23 cellular contexts compared by ENCODE assay signal in genomic region chr4:176969011-176969410, GRCh38.
DNase-seq lines count a peak whose midpoint lies in the region; ATAC-seq, FAIRE-seq and TF ChIP-seq lines count a peak whose summit lies in the region.
"Had no signal": no experiment of that assay in that cellular context is flagged by ENCODE, and none has a peak within 500 bp of the region (broad histone marks: within the 10 kb centered on the region; RNA-seq: fewer than 3 reads in every experiment).

No MANE protein-coding gene starts in this region.

- no peak overlapping the region for H3K4ac ChIP-seq in H1 (replicated peaks; ENCODE audit: insufficient read length, low read depth, low read length)

- H3K4me1 ChIP-seq in A549: no peaks in the 10 kb centered on the region
- H3K4me1 ChIP-seq in H1 (replicated peaks in 1 of 4; ENCODE audit: control insufficient read depth in 3 of 4, insufficient read depth in 4 of 4, low read length in 3 of 4): no peaks in the 10 kb centered on the region
- no peaks in the 10 kb centered on the region for H3K4me1 ChIP-seq in BE2C
- H3K4me1 ChIP-seq: BLaER1 treated with 17β-estradiol and CSF1 and Interleukin-3, amounts not matched to agents 10 nM and 100 nM had no signal

- TF ChIP-seq EP300 in A549 (IDR thresholded peaks at IDR 0.05) (no peak), H1 (IDR thresholded peaks at IDR 0.05; ENCODE audit: borderline replicate concordance in 1 of 2, low read depth in 2 of 2, low read length in 2 of 2) (no peak)

- TF ChIP-seq RAD21 in A549 (conservative IDR thresholded peaks at IDR 0.05 in 1 of 2, IDR thresholded peaks at IDR 0.05 in 1 of 2): no peak
- no peak for TF ChIP-seq RAD21 in H1 (IDR thresholded peaks at IDR 0.05 in 1 of 2, conservative IDR thresholded peaks at IDR 0.05 in 1 of 2; ENCODE audit: low read depth in 2 of 2, low read length in 2 of 2)

- no peak overlapping the region for H2AFZ ChIP-seq in H1 (ENCODE audit: low read length)

- H3K27me3 Mint-ChIP-seq in HFFc6 (ENCODE audit: insufficient read depth): 0 out of 2 replicates have a peak, but pooled peaks cover 1% of the 10 kb centered on the region
- H3K27me3 Mint-ChIP-seq: B cell; CD4-positive, alpha-beta T cell; CD8-positive, alpha-beta memory T cell had no signal

- H3K36me3 Mint-ChIP-seq in HFFc6 (ENCODE audit: low read depth): peaks cover 8% of the 10 kb centered on the region
- H3K36me3 Mint-ChIP-seq: CD14-positive monocyte; CD8-positive, alpha-beta memory T cell had no signal

- no peaks in the 10 kb centered on the region for H3K9me3 ChIP-seq in A549
- no peaks in the 10 kb centered on the region for H3K9me3 ChIP-seq in H1 (ENCODE audit: insufficient read depth in 2 of 2, low read depth in 1 of 2, low read length in 1 of 2)
- H3K9me3 ChIP-seq in BE2C: no peaks in the 10 kb centered on the region
- H3K9me3 ChIP-seq: BLaER1 treated with 17β-estradiol and CSF1 and Interleukin-3, amounts not matched to agents 10 nM and 100 nM had no signal

- no peak overlapping the region for H2AK5ac ChIP-seq in H1 (ENCODE audit: low read depth, low read length)

- H3K79me2 ChIP-seq in H1 (ENCODE audit: control insufficient read depth in 1 of 2, insufficient read depth in 2 of 2, low read length in 2 of 2): no peaks in the 10 kb centered on the region

- H3K18ac ChIP-seq in H1 (ENCODE audit: extremely low read depth, low read length): no peak overlapping the region

- H3K27ac ChIP-seq in A549 (no peak overlapping the region), H1 (ENCODE audit: low read depth, low read length) (no peak overlapping the region)
- H3K27ac ChIP-seq: BLaER1 treated with 17β-estradiol and CSF1 and Interleukin-3, amounts not matched to agents 10 nM and 100 nM had no signal

- no peak overlapping the region for H2BK120ac ChIP-seq in H1 (replicated peaks; ENCODE audit: low read depth, low read length)

- H2BK20ac ChIP-seq in H1 (ENCODE audit: low read length): no peak overlapping the region

- WGBS in A549 (ENCODE audit: missing lambda C conversion rate): 74% methylated on average over 2 of the region's 2 CpGs
- WGBS in H1 (ENCODE audit: extremely low coverage in 1 of 2, insufficient coverage in 1 of 2, insufficient read length in 1 of 2, insufficient replicate concordance in 2 of 2, low coverage in 1 of 2, low lambda C conversion rate in 2 of 2, missing lambda C conversion rate in 1 of 2), 2 experiments: 89% methylated on average over 2 of the region's 2 CpGs; no CpG with 5 or more reads in 1 of the 2 experiments

- H4K91ac ChIP-seq in H1 (replicated peaks; ENCODE audit: insufficient read length, low read length): no peak overlapping the region

- no peaks in the 10 kb centered on the region for H3K36me3 ChIP-seq in H1 (ENCODE audit: control insufficient read depth in 2 of 4, insufficient read depth in 4 of 4, low read length in 3 of 4)
- H3K36me3 ChIP-seq in BE2C: no peaks in the 10 kb centered on the region
- H3K36me3 ChIP-seq: BLaER1 treated with 17β-estradiol and CSF1 and Interleukin-3, amounts not matched to agents 10 nM and 100 nM had no signal

- H3K23ac ChIP-seq in H1 (ENCODE audit: insufficient read length): no peak overlapping the region

- H3K4me3 ChIP-seq in A549 (no peak overlapping the region), H1 (ENCODE audit: extremely low read depth in 1 of 4, insufficient read depth in 2 of 4, low read depth in 3 of 4, low read length in 4 of 4) (no peak overlapping the region), BE2C (ENCODE audit: low read depth, low read length) (no peak overlapping the region)
- H3K4me3 ChIP-seq: BLaER1 treated with 17β-estradiol and CSF1 and Interleukin-3, amounts not matched to agents 10 nM and 100 nM; GM12878 had no signal

- H3K9ac ChIP-seq in H1 (replicated peaks in 1 of 4; ENCODE audit: extremely low read depth in 1 of 4, low read depth in 3 of 4, low read length in 3 of 4): no peak overlapping the region
- H3K9ac ChIP-seq: BLaER1 treated with 17β-estradiol and CSF1 and Interleukin-3, amounts not matched to agents 10 nM and 100 nM had no signal

- H3K9me3 Mint-ChIP-seq in HFFc6: no peaks in the 10 kb centered on the region
- H3K9me3 Mint-ChIP-seq: CD4-positive, alpha-beta T cell had no signal

- H3K56ac ChIP-seq in H1 (replicated peaks; ENCODE audit: insufficient read length, low read depth, low read length): no peak overlapping the region

- H3K4me1 Mint-ChIP-seq in HFFc6 (ENCODE audit: low read depth): peaks cover 43% of the 10 kb centered on the region
- H3K4me1 Mint-ChIP-seq: B cell; CD14-positive monocyte; CD8-positive, alpha-beta memory T cell had no signal

- H3K4me2 ChIP-seq in A549 (no peak overlapping the region), H1 (ENCODE audit: insufficient read depth in 1 of 2, low read depth in 2 of 2, low read length in 2 of 2) (no peak overlapping the region)
- H3K4me2 ChIP-seq: BLaER1 treated with 17β-estradiol and CSF1 and Interleukin-3, amounts not matched to agents 10 nM and 100 nM had no signal

- H2BK15ac ChIP-seq in H1 (ENCODE audit: low read length): no peak overlapping the region

- TF ChIP-seq POLR2A in A549 (IDR thresholded peaks at IDR 0.05; ENCODE audit: low read length) (no peak), H1 (IDR thresholded peaks at IDR 0.05; ENCODE audit: control extremely low read depth in 1 of 2, low read depth in 2 of 2, low read length in 2 of 2) (no peak)

- no peak for ATAC-seq in A549
- ATAC-seq in HG03354 (IDR thresholded peaks at IDR 0.05; ENCODE audit: poor library complexity, severe bottlenecking, unreplicated experiment): no peak
- ATAC-seq: GM12878 had no signal

- no peaks in the 10 kb centered on the region for H4K20me1 ChIP-seq in H1 (replicated peaks in 1 of 2; ENCODE audit: control insufficient read depth in 1 of 2, insufficient read depth in 2 of 2, low read length in 2 of 2)
- H4K20me1 ChIP-seq: BLaER1 treated with 17β-estradiol and CSF1 and Interleukin-3, amounts not matched to agents 10 nM and 100 nM had no signal

- no peaks in the 10 kb centered on the region for H3K79me1 ChIP-seq in H1 (ENCODE audit: low read depth, low read length)

- peak overlapping the region; percentile 4; the same call in 1 of the 2 replicates for H3K4me3 Mint-ChIP-seq in HFFc6
- H3K4me3 Mint-ChIP-seq: B cell; CD14-positive monocyte; CD4-positive, alpha-beta T cell; CD8-positive, alpha-beta memory T cell had no signal

- no peaks in the 10 kb centered on the region for H3K23me2 ChIP-seq in H1 (ENCODE audit: low read depth, low read length)

- H3K27ac Mint-ChIP-seq in HFFc6: no peak overlapping the region
- H3K27ac Mint-ChIP-seq: B cell; CD14-positive monocyte; CD4-positive, alpha-beta T cell; CD8-positive, alpha-beta memory T cell had no signal

- no peak overlapping the region for H3K14ac ChIP-seq in H1 (ENCODE audit: insufficient read length)

- no peak for TF ChIP-seq CTCF in A549 (IDR thresholded peaks at IDR 0.05)
- TF ChIP-seq CTCF in HFFc6 (IDR thresholded peaks at IDR 0.05): no peak
- no peak for TF ChIP-seq CTCF in H1 (IDR thresholded peaks at IDR 0.05; ENCODE audit: control extremely low read depth in 1 of 3, insufficient read depth in 1 of 3, low read depth in 1 of 3, low read length in 3 of 3)
- TF ChIP-seq CTCF in BE2C (IDR thresholded peaks at IDR 0.05; ENCODE audit: low read depth, low read length): no peak

- no peak overlapping the region for H4K8ac ChIP-seq in H1 (ENCODE audit: extremely low read depth, insufficient read depth, low read length)

- no peak overlapping the region for H2BK5ac ChIP-seq in H1 (ENCODE audit: low read depth, low read length)

- H2BK12ac ChIP-seq in H1 (ENCODE audit: low read depth, low read length): no peak overlapping the region

- FAIRE-seq in A204.1 (lab: Jason Lieb, UNC): peak; percentile 29
- no peak for FAIRE-seq in A549 (lab: Jason Lieb, UNC)
- FAIRE-seq in H1 (lab: Jason Lieb, UNC): no peak
- FAIRE-seq: D721Med, GM12878, GM19239 had no signal

- no peaks in the 10 kb centered on the region for H3K27me3 ChIP-seq in H1 (replicated peaks in 1 of 4; ENCODE audit: control insufficient read depth in 3 of 4, extremely low read depth in 1 of 4, insufficient read depth in 3 of 4, low read length in 3 of 4)
- no peaks in the 10 kb centered on the region for H3K27me3 ChIP-seq in BE2C
- H3K27me3 ChIP-seq: BLaER1 treated with 17β-estradiol and CSF1 and Interleukin-3, amounts not matched to agents 10 nM and 100 nM had no signal

- DNase-seq in A549 (ENCODE audit: low read depth in 1 of 2, low spot score in 1 of 2): no peak
- no peak for DNase-seq in HFFc6
- DNase-seq in H1 (ENCODE audit: low read depth in 1 of 2, low spot score in 2 of 2): no peak
- no peak for DNase-seq in SHP77 treated with DMSO at 0.1 percent for 48 hours (lab: John Stamatoyannopoulos, UW)
- no peak for DNase-seq in BE2C
- no peak for DNase-seq in OCI-M1 (lab: John Stamatoyannopoulos, UW)
- DNase-seq: CD4-positive, alpha-beta T cell; CD8-positive, alpha-beta memory T cell; DMS 273 treated with DMSO at 0.1 percent for 48 hours; DMS79; EL; GDM1; GOT3; H7; HCEC 1CT had no signal

- POLR2A ChIA-PET in A549 (lab: Yijun Ruan, JAX) (no interaction called here), H1 (lab: Charles Lee; ENCODE audit: partially characterized antibody) (no interaction called here)

- no peak overlapping the region for H4K5ac ChIP-seq in H1 (ENCODE audit: insufficient read length, low read depth, low read length)

- CTCF ChIA-PET in A549 (lab: Yijun Ruan, JAX): no interaction called here
- CTCF ChIA-PET in H1 (lab: Charles Lee; ENCODE audit: partially characterized antibody): interaction anchor here (2.6 kb wide), 1 partner anchor 78 kb away, joined by 10 read pairs; no protein-coding TSS in a partner anchor

TF ChIP-seq in A549, 52 proteins besides CTCF, POLR2A, EP300 and RAD21:
- TF ChIP-seq MAFK (IDR thresholded peaks at IDR 0.05; ENCODE audit: partially characterized antibody) (peak; percentile 77), CBX2 (IDR thresholded peaks at IDR 0.05; ENCODE audit: borderline replicate concordance, low read depth) (no peak)
TF ChIP-seq in A549: peak in this region for 1.

TF ChIP-seq in H1, 55 proteins besides CTCF, POLR2A, EP300 and RAD21:
- peak; percentile 35; the same call in 1 of the 2 replicates for TF ChIP-seq MAFK (IDR thresholded peaks at IDR 0.05; ENCODE audit: low read depth, low read length)
- TF ChIP-seq RNF2 (IDR thresholded peaks at IDR 0.05; ENCODE audit: borderline replicate concordance, low read depth, low read length, missing control alignments, poor library complexity, severe bottlenecking): no peak
